In genomic region chr3:49244589-49245205, GRCh38 we compare ENCODE assay signal across 1 cellular context.
TF ChIP-seq lines count a peak whose summit lies in the region.

No MANE protein-coding gene starts in this region.

TF ChIP-seq in H1, 55 proteins besides CTCF, POLR2A, EP300 and RAD21 (continued from another document):
- TF ChIP-seq RBBP5 (IDR thresholded peaks at IDR 0.05; ENCODE audit: borderline replicate concordance, low read depth, low read length) (no peak), MAFK (IDR thresholded peaks at IDR 0.05; ENCODE audit: low read depth, low read length) (no peak), HDAC6 (IDR thresholded peaks at IDR 0.05; ENCODE audit: low read depth, low read length) (no peak)
